ENCODE assay signal across 9 cellular contexts in the genomic region with DNA sequence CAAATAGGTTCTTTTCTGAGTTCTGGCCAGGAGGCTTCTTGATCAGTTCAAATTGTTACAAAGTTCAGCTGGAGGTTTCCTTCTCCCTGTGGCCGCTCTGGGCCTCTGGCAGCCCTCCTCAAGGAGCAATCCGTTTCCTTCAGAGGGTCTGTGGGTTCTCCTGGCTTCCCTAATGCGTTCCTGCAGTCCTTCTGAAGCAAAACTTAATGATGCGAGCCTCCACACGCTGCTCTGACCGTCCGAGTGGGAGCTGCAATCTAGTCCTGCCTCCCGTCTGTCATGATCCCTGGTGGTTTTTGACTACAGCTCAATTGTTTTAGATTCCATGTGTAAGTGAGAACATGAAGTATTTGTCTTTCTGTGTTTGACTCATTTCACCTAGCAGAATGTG. TPM values are rescaled to one million over a fixed set of nuclear protein-coding genes. Genes with fewer than 3 reads are reported as not detected.
DNase-seq lines count a peak whose midpoint lies in the region; FAIRE-seq and TF ChIP-seq lines count a peak whose summit lies in the region.
"Had no signal": no experiment of that assay in that cellular context is flagged by ENCODE, and none has a peak within 500 bp of the region (broad histone marks: within the 10 kb centered on the region; RNA-seq: fewer than 3 reads in every experiment).

No MANE protein-coding gene starts in this region.

- peak overlapping the region; percentile 78 for H3K4me3 Mint-ChIP-seq in progenitor cell of endocrine pancreas (ENCODE audit: low read depth)

- no peak overlapping the region for H2BK12ac ChIP-seq in H1 (ENCODE audit: low read depth, low read length)

- in situ Hi-C loops in GM23248 (cut with MboI) = no loop called here

- no peaks in the 10 kb centered on the region for H3K9me2 ChIP-seq in GM23248 (ENCODE audit: insufficient read depth)

- H3K9ac ChIP-seq in GM23248 = no peak overlapping the region
- H3K9ac ChIP-seq in H1 (replicated peaks in 1 of 4; ENCODE audit: extremely low read depth in 1 of 4, low read depth in 3 of 4, low read length in 3 of 4) = no peak overlapping the region

- H3K27ac ChIP-seq in GM23248 (no peak overlapping the region), SJCRH30 (no peak overlapping the region), H1 (ENCODE audit: low read depth, low read length) (no peak overlapping the region)

- no peak overlapping the region for H2BK15ac ChIP-seq in H1 (ENCODE audit: low read length)

- H2AFZ ChIP-seq in GM23248 (peak overlapping the region; percentile 89), H1 (ENCODE audit: low read length) (peak overlapping the region; percentile 75; the same call in 1 of the 2 replicates)

- peaks cover 9% of the 10 kb centered on the region; the same call in 1 of the 2 replicates for H3K27me3 ChIP-seq in GM23248 (replicated peaks; ENCODE audit: insufficient read depth)
- peaks cover 17% of the 10 kb centered on the region for H3K27me3 ChIP-seq in SJCRH30
- H3K27me3 ChIP-seq in H1 (replicated peaks in 1 of 4; ENCODE audit: control insufficient read depth in 3 of 4, extremely low read depth in 1 of 4, insufficient read depth in 3 of 4, low read length in 3 of 4) = peaks cover 0 to 26% (median 11%) of the 10 kb centered on the region in 4 experiments; a peak in 6 of 7 replicates

- no peak overlapping the region for H3K23ac ChIP-seq in H1 (ENCODE audit: insufficient read length)

- H3K23me2 ChIP-seq in H1 (ENCODE audit: low read depth, low read length) = no peaks in the 10 kb centered on the region; the same call in 1 of the 2 replicates

- CTCF ChIA-PET in H1 (lab: Charles Lee; ENCODE audit: partially characterized antibody) = interaction anchor here (0.6 to 7.5 kb wide), 27 partner anchors 8 to 170 kb away, joined by 3 to 63 read pairs (median 4); a partner anchor contains a TSS

- no peaks in the 10 kb centered on the region for H3K9me3 ChIP-seq in GM23248 (ENCODE audit: low read depth)
- no peaks in the 10 kb centered on the region for H3K9me3 ChIP-seq in SJCRH30 (replicated peaks)
- H3K9me3 ChIP-seq in H1 (ENCODE audit: insufficient read depth in 2 of 2, low read depth in 1 of 2, low read length in 1 of 2) = no peaks in the 10 kb centered on the region

- H3K4me1 ChIP-seq in GM23248 (ENCODE audit: insufficient read depth) = no peaks in the 10 kb centered on the region
- no peaks in the 10 kb centered on the region for H3K4me1 ChIP-seq in SJCRH30
- H3K4me1 ChIP-seq in H1 (replicated peaks in 1 of 4; ENCODE audit: control insufficient read depth in 3 of 4, insufficient read depth in 4 of 4, low read length in 3 of 4) = 0 out of 7 replicates have a peak, but pooled peaks cover 0 to 2% (median 0%) of the 10 kb centered on the region in 4 experiments

- H3K79me2 ChIP-seq in GM23248 (ENCODE audit: insufficient read depth) = no peaks in the 10 kb centered on the region
- H3K79me2 ChIP-seq in H1 (ENCODE audit: control insufficient read depth in 1 of 2, insufficient read depth in 2 of 2, low read length in 2 of 2) = no peaks in the 10 kb centered on the region

- no peak overlapping the region for H3K56ac ChIP-seq in H1 (replicated peaks; ENCODE audit: insufficient read length, low read depth, low read length)

- H3K27ac Mint-ChIP-seq in progenitor cell of endocrine pancreas = peak overlapping the region; percentile 97

- TF ChIP-seq CTCF in H1 (IDR thresholded peaks at IDR 0.05; ENCODE audit: control extremely low read depth in 1 of 3, insufficient read depth in 1 of 3, low read depth in 1 of 3, low read length in 3 of 3) = no peak
- TF ChIP-seq CTCF in progenitor cell of endocrine pancreas (IDR thresholded peaks at IDR 0.05; ENCODE audit: unreplicated experiment) = no peak

- no peak overlapping the region for H3K18ac ChIP-seq in H1 (ENCODE audit: extremely low read depth, low read length)

- no peak overlapping the region for H2BK5ac ChIP-seq in H1 (ENCODE audit: low read depth, low read length)

- peaks cover 3% of the 10 kb centered on the region for H3K9me3 Mint-ChIP-seq in progenitor cell of endocrine pancreas (ENCODE audit: low read depth)

- no peak overlapping the region; the same call in 1 of the 2 replicates for H4K8ac ChIP-seq in H1 (ENCODE audit: extremely low read depth, insufficient read depth, low read length)

- peaks cover 3% of the 10 kb centered on the region for H3K36me3 Mint-ChIP-seq in progenitor cell of endocrine pancreas (ENCODE audit: insufficient read depth)

- no peak for TF ChIP-seq POLR2A in H1 (IDR thresholded peaks at IDR 0.05; ENCODE audit: control extremely low read depth in 1 of 2, low read depth in 2 of 2, low read length in 2 of 2)

- peaks cover 18% of the 10 kb centered on the region for H3K27me3 Mint-ChIP-seq in progenitor cell of endocrine pancreas

- no peaks in the 10 kb centered on the region for H3F3A ChIP-seq in GM23248 (ENCODE audit: insufficient read depth)

- no peak for TF ChIP-seq EP300 in H1 (IDR thresholded peaks at IDR 0.05; ENCODE audit: borderline replicate concordance in 1 of 2, low read depth in 2 of 2, low read length in 2 of 2)

- no peak overlapping the region for H3K14ac ChIP-seq in H1 (ENCODE audit: insufficient read length)

- H3K36me3 ChIP-seq in GM23248 (ENCODE audit: low read depth) = no peaks in the 10 kb centered on the region
- H3K36me3 ChIP-seq in SJCRH30 = no peaks in the 10 kb centered on the region
- no peaks in the 10 kb centered on the region; a peak in 1 of 8 replicates for H3K36me3 ChIP-seq in H1 (ENCODE audit: control insufficient read depth in 2 of 4, insufficient read depth in 4 of 4, low read length in 3 of 4)

- H3K4me1 Mint-ChIP-seq in progenitor cell of endocrine pancreas (ENCODE audit: low read depth) = peaks cover 4% of the 10 kb centered on the region

- H3K4me2 ChIP-seq in GM23248 (ENCODE audit: unreplicated experiment) = no peak overlapping the region
- peak overlapping the region in 1 of 2 experiments; percentile 23; a peak in 1 of 4 replicates for H3K4me2 ChIP-seq in H1 (ENCODE audit: insufficient read depth in 1 of 2, low read depth in 2 of 2, low read length in 2 of 2)

- peak; percentile 13 for FAIRE-seq in H1 (lab: Jason Lieb, UNC)

- H4K5ac ChIP-seq in H1 (ENCODE audit: insufficient read length, low read depth, low read length) = no peak overlapping the region

- POLR2A ChIA-PET in H1 (lab: Charles Lee; ENCODE audit: partially characterized antibody) = interaction anchor here (0.8 to 5.5 kb wide), 11 partner anchors 8 to 81 kb away, joined by 3 to 21 read pairs (median 6); a partner anchor contains a TSS

- H2AK5ac ChIP-seq in H1 (ENCODE audit: low read depth, low read length) = no peak overlapping the region

- peak overlapping the region; percentile 70; the same call in 1 of the 2 replicates for H3K4me3 ChIP-seq in GM23248
- H3K4me3 ChIP-seq in SJCRH30 = peak overlapping the region; percentile 54
- peak overlapping the region in 2 of 4 experiments; percentile 4 to 53; a peak in 2 of 8 replicates for H3K4me3 ChIP-seq in H1 (ENCODE audit: extremely low read depth in 1 of 4, insufficient read depth in 2 of 4, low read depth in 3 of 4, low read length in 4 of 4)

- H2BK120ac ChIP-seq in H1 (replicated peaks; ENCODE audit: low read depth, low read length) = no peak overlapping the region

- no peak for DNase-seq in GM23248
- DNase-seq in SJCRH30 = no peak
- no peak for DNase-seq in H1 (ENCODE audit: low read depth in 1 of 2, low spot score in 2 of 2)
- no peak for DNase-seq in progenitor cell of endocrine pancreas (ENCODE audit: low spot score, unreplicated experiment)
- no peak for DNase-seq in NCI-H446 (lab: John Stamatoyannopoulos, UW)
- no peak for DNase-seq in stimulated activated CD4-positive, alpha-beta T cell treated with anti-CD3 and anti-CD28 coated beads, Interleukin-4, amount 100 ng/mL, for 24 hours
- no peak for DNase-seq in 8988T
- DNase-seq in A172 (ENCODE audit: low spot score) = no peak

- 59 to 65% methylated on average over 8 of the region's 8 CpGs for WGBS in GM23248 (ENCODE audit: low coverage in 1 of 2, low lambda C conversion rate in 2 of 2, missing lambda C conversion rate in 2 of 2), 2 experiments
- 87% methylated on average over 8 of the region's 8 CpGs; no CpG with 5 or more reads in 1 of the 2 experiments for WGBS in H1 (ENCODE audit: extremely low coverage in 1 of 2, insufficient coverage in 1 of 2, insufficient read length in 1 of 2, insufficient replicate concordance in 2 of 2, low coverage in 1 of 2, low lambda C conversion rate in 2 of 2, missing lambda C conversion rate in 1 of 2), 2 experiments

- no peak for TF ChIP-seq RAD21 in H1 (IDR thresholded peaks at IDR 0.05 in 1 of 2, conservative IDR thresholded peaks at IDR 0.05 in 1 of 2; ENCODE audit: low read depth in 2 of 2, low read length in 2 of 2)

- H4K20me1 ChIP-seq in GM23248 (ENCODE audit: insufficient read depth) = no peaks in the 10 kb centered on the region
- H4K20me1 ChIP-seq in H1 (replicated peaks in 1 of 2; ENCODE audit: control insufficient read depth in 1 of 2, insufficient read depth in 2 of 2, low read length in 2 of 2) = peaks cover 0 to 1% of the 10 kb centered on the region in 2 experiments

- no peak overlapping the region for H4K91ac ChIP-seq in H1 (replicated peaks; ENCODE audit: insufficient read length, low read length)

- H2BK20ac ChIP-seq in H1 (ENCODE audit: low read length) = no peak overlapping the region

- no peaks in the 10 kb centered on the region for H3K79me1 ChIP-seq in H1 (ENCODE audit: low read depth, low read length)

- no peak overlapping the region for H3K4ac ChIP-seq in H1 (replicated peaks; ENCODE audit: insufficient read length, low read depth, low read length)

RNA-seq across cellular contexts. Expression of a gene that starts 8.7 kb away (rescaled TPM):
- not detected in 2 replicates for total RNA-seq in GM23248 (2014; rRNA removed; shearing (Covaris generic))
- polyA plus RNA-seq in GM23248 (2016; fragmentation: Nextera tagmentation; extraction: Ambion mirVana) = not detected in 2 replicates
- total RNA-seq in SJCRH30 (2014; rRNA removed; shearing (Covaris generic)) = not detected in 2 replicates
- total RNA-seq in H1 (2021; fragmentation: NEBNext Ultra II Directional; extraction: Animal tissue kit (Norgen Biotek cat#: 25700)) = not detected in 2 replicates
- polyA plus RNA-seq in H1 (2011; rRNA removed) = not detected in 2 replicates
- not detected for polyA plus RNA-seq in H1 (2011; cell fraction: cytosol; rRNA removed)
- not detected for polyA plus RNA-seq in H1 (2011; cell fraction: nucleus; rRNA removed)
- polyA plus RNA-seq in H1 (2012, experiment 1 of 2) = not detected in 4 replicates
- not detected for polyA plus RNA-seq in H1 (2012, experiment 2 of 2)
- not detected for polyA plus RNA-seq in H1 (2013, experiment 1 of 2)
- not detected for polyA plus RNA-seq in H1 (2013, experiment 2 of 2)
- not detected in 2 replicates for polyA minus RNA-seq in H1 (2011; rRNA and poly(A)+ RNA removed)
- not detected for polyA minus RNA-seq in H1 (2011; cell fraction: cytosol; rRNA and poly(A)+ RNA removed)
- polyA minus RNA-seq in H1 (2011; cell fraction: nucleus; rRNA and poly(A)+ RNA removed) = not detected
- total RNA-seq in progenitor cell of endocrine pancreas = not detected in 2 replicates
- total RNA-seq in A172 (2014; rRNA removed; shearing (Covaris generic)) = not detected in 2 replicates

RNA-seq across cellular contexts. Expression of a gene that starts 24.3 kb away (rescaled TPM):
- total RNA-seq in GM23248 (2014; rRNA removed; shearing (Covaris generic)) = 0.32 TPM in 1 of 2 replicates, not detected in the other
- polyA plus RNA-seq in GM23248 (2016; fragmentation: Nextera tagmentation; extraction: Ambion mirVana) (4.0 and 4.5 TPM in 2 replicates), H1 (2011; rRNA removed) (19.2 and 19.3 TPM in 2 replicates)
- total RNA-seq in SJCRH30 (2014; rRNA removed; shearing (Covaris generic)) = 1.5 and 2.3 TPM in 2 replicates
- total RNA-seq in H1 (2021; fragmentation: NEBNext Ultra II Directional; extraction: Animal tissue kit (Norgen Biotek cat#: 25700)) = 21.0 and 22.7 TPM in 2 replicates
- 21.3 TPM for polyA plus RNA-seq in H1 (2011; cell fraction: cytosol; rRNA removed)
- polyA plus RNA-seq in H1 (2011; cell fraction: nucleus; rRNA removed) = 22.3 TPM
- 20.5 to 28.5 TPM (median 26.2 TPM) in 4 replicates for polyA plus RNA-seq in H1 (2012, experiment 1 of 2)
- polyA plus RNA-seq in H1 (2012, experiment 2 of 2) = 20.8 TPM
- 23.3 TPM for polyA plus RNA-seq in H1 (2013, experiment 1 of 2)
- polyA plus RNA-seq in H1 (2013, experiment 2 of 2) = 22.8 TPM
- polyA minus RNA-seq in H1 (2011; rRNA and poly(A)+ RNA removed) = 9.5 and 10.5 TPM in 2 replicates
- 7.7 TPM for polyA minus RNA-seq in H1 (2011; cell fraction: cytosol; rRNA and poly(A)+ RNA removed)
- 8.2 TPM for polyA minus RNA-seq in H1 (2011; cell fraction: nucleus; rRNA and poly(A)+ RNA removed)
- total RNA-seq in progenitor cell of endocrine pancreas = 69.9 and 70.1 TPM in 2 replicates
- 3.1 and 3.8 TPM in 2 replicates for total RNA-seq in A172 (2014; rRNA removed; shearing (Covaris generic))

RNA-seq across cellular contexts. Expression of a gene that starts 31.2 kb away (rescaled TPM):
- total RNA-seq in GM23248 (2014; rRNA removed; shearing (Covaris generic)) = 13.8 and 14.8 TPM in 2 replicates
- 4.1 and 5.3 TPM in 2 replicates for polyA plus RNA-seq in GM23248 (2016; fragmentation: Nextera tagmentation; extraction: Ambion mirVana)
- total RNA-seq in SJCRH30 (2014; rRNA removed; shearing (Covaris generic)) = 44.8 and 46.5 TPM in 2 replicates
- 52.4 and 54.0 TPM in 2 replicates for total RNA-seq in H1 (2021; fragmentation: NEBNext Ultra II Directional; extraction: Animal tissue kit (Norgen Biotek cat#: 25700))
- polyA plus RNA-seq in H1 (2011; rRNA removed) = 33.7 and 34.0 TPM in 2 replicates
- 40.1 TPM for polyA plus RNA-seq in H1 (2011; cell fraction: cytosol; rRNA removed)
- 23.6 TPM for polyA plus RNA-seq in H1 (2011; cell fraction: nucleus; rRNA removed)
- 41.3 to 45.9 TPM (median 42.1 TPM) in 4 replicates for polyA plus RNA-seq in H1 (2012, experiment 1 of 2)
- polyA plus RNA-seq in H1 (2012, experiment 2 of 2) = 43.6 TPM
- polyA plus RNA-seq in H1 (2013, experiment 1 of 2) = 36.6 TPM
- 39.0 TPM for polyA plus RNA-seq in H1 (2013, experiment 2 of 2)
- 14.9 and 15.4 TPM in 2 replicates for polyA minus RNA-seq in H1 (2011; rRNA and poly(A)+ RNA removed)
- 24.4 TPM for polyA minus RNA-seq in H1 (2011; cell fraction: cytosol; rRNA and poly(A)+ RNA removed)
- 13.9 TPM for polyA minus RNA-seq in H1 (2011; cell fraction: nucleus; rRNA and poly(A)+ RNA removed)
- 30.5 and 31.2 TPM in 2 replicates for total RNA-seq in progenitor cell of endocrine pancreas
- total RNA-seq in A172 (2014; rRNA removed; shearing (Covaris generic)) = 12.9 and 18.2 TPM in 2 replicates

RNA-seq across cellular contexts. Expression of a gene that starts 39.1 kb away (rescaled TPM):
- total RNA-seq in GM23248 (2014; rRNA removed; shearing (Covaris generic)) = not detected in 2 replicates
- not detected in 2 replicates for polyA plus RNA-seq in GM23248 (2016; fragmentation: Nextera tagmentation; extraction: Ambion mirVana)
- not detected in 2 replicates for total RNA-seq in SJCRH30 (2014; rRNA removed; shearing (Covaris generic))
- not detected in 2 replicates for total RNA-seq in H1 (2021; fragmentation: NEBNext Ultra II Directional; extraction: Animal tissue kit (Norgen Biotek cat#: 25700))
- polyA plus RNA-seq in H1 (2011; rRNA removed) = not detected in 2 replicates
- not detected for polyA plus RNA-seq in H1 (2011; cell fraction: cytosol; rRNA removed)
- polyA plus RNA-seq in H1 (2011; cell fraction: nucleus; rRNA removed) = not detected
- polyA plus RNA-seq in H1 (2012, experiment 1 of 2) = not detected in 4 replicates
- not detected for polyA plus RNA-seq in H1 (2012, experiment 2 of 2)
- polyA plus RNA-seq in H1 (2013, experiment 1 of 2) = not detected
- not detected for polyA plus RNA-seq in H1 (2013, experiment 2 of 2)
- not detected in 2 replicates for polyA minus RNA-seq in H1 (2011; rRNA and poly(A)+ RNA removed)
- polyA minus RNA-seq in H1 (2011; cell fraction: cytosol; rRNA and poly(A)+ RNA removed) = not detected
- polyA minus RNA-seq in H1 (2011; cell fraction: nucleus; rRNA and poly(A)+ RNA removed) = not detected
- total RNA-seq in progenitor cell of endocrine pancreas = not detected in 2 replicates
- not detected in 2 replicates for total RNA-seq in A172 (2014; rRNA removed; shearing (Covaris generic))
- total RNA-seq: subcutaneous adipose tissue had no signal

RNA-seq across cellular contexts. Expression of a gene that starts 59.1 kb away (rescaled TPM):
- 7.5 and 7.7 TPM in 2 replicates for total RNA-seq in GM23248 (2014; rRNA removed; shearing (Covaris generic))
- polyA plus RNA-seq in GM23248 (2016; fragmentation: Nextera tagmentation; extraction: Ambion mirVana) (2.0 and 2.1 TPM in 2 replicates), H1 (2011; rRNA removed) (6.4 and 14.4 TPM in 2 replicates)
- total RNA-seq in SJCRH30 (2014; rRNA removed; shearing (Covaris generic)) = 12.7 TPM in 2 replicates
- 63.0 and 66.1 TPM in 2 replicates for total RNA-seq in H1 (2021; fragmentation: NEBNext Ultra II Directional; extraction: Animal tissue kit (Norgen Biotek cat#: 25700))
- polyA plus RNA-seq in H1 (2011; cell fraction: cytosol; rRNA removed) = 9.3 TPM
- polyA plus RNA-seq in H1 (2011; cell fraction: nucleus; rRNA removed) = 20.6 TPM
- polyA plus RNA-seq in H1 (2012, experiment 1 of 2) = 28.3 to 39.1 TPM (median 34.8 TPM) in 4 replicates
- polyA plus RNA-seq in H1 (2012, experiment 2 of 2) = 27.6 TPM
- polyA plus RNA-seq in H1 (2013, experiment 1 of 2) = 34.1 TPM
- 34.4 TPM for polyA plus RNA-seq in H1 (2013, experiment 2 of 2)
- 2.9 and 6.2 TPM in 2 replicates for polyA minus RNA-seq in H1 (2011; rRNA and poly(A)+ RNA removed)
- polyA minus RNA-seq in H1 (2011; cell fraction: cytosol; rRNA and poly(A)+ RNA removed) = 16.2 TPM
- 11.5 TPM for polyA minus RNA-seq in H1 (2011; cell fraction: nucleus; rRNA and poly(A)+ RNA removed)
- total RNA-seq in progenitor cell of endocrine pancreas = 54.8 and 59.0 TPM in 2 replicates
- 7.4 and 9.4 TPM in 2 replicates for total RNA-seq in A172 (2014; rRNA removed; shearing (Covaris generic))
